25 cellular contexts compared by ENCODE assay signal in genomic region chr4:6605605-6606004, GRCh38. TPM values are rescaled to one million over a fixed set of nuclear protein-coding genes. Genes with fewer than 3 reads are reported as not detected.
A peak's percentile ranks its signal among the peaks of the same experiment; 100 is the strongest.
DNase-seq lines count a peak whose midpoint lies in the region; ATAC-seq, FAIRE-seq and TF ChIP-seq lines count a peak whose summit lies in the region.
"Had no signal": no experiment of that assay in that cellular context is flagged by ENCODE, and none has a peak within 500 bp of the region (broad histone marks: within the 10 kb centered on the region; RNA-seq: fewer than 3 reads in every experiment).

No MANE protein-coding gene starts in this region.

- peaks cover 61% of the 10 kb centered on the region for H3K36me3 ChIP-seq in CD8-positive, alpha-beta T cell (ENCODE audit: insufficient read depth, low read length)

- CTCF ChIA-PET in CD8-positive, alpha-beta T cell (lab: Charles Lee), result no interaction called here

- H3K4me1 ChIP-seq in CD8-positive, alpha-beta T cell (ENCODE audit: insufficient read depth, low read length), result no peaks in the 10 kb centered on the region
- H3K4me1 ChIP-seq: A549 had no signal

- peaks cover 96% of the 10 kb centered on the region for H3K36me3 Mint-ChIP-seq in CD8-positive, alpha-beta T cell
- peaks cover 93% of the 10 kb centered on the region for H3K36me3 Mint-ChIP-seq in activated T-helper 17 cell treated with anti-CD3 and anti-CD28 coated beads, Interleukin-2, amount 50 U/mL, for 72 hours (ENCODE audit: low read depth)
- peaks cover 42% of the 10 kb centered on the region for H3K36me3 Mint-ChIP-seq in progenitor cell of endocrine pancreas (ENCODE audit: insufficient read depth)

- no peak overlapping the region for H3K27ac ChIP-seq in CD8-positive, alpha-beta T cell (ENCODE audit: low read depth, low read length)
- H3K27ac ChIP-seq: 22Rv1; A549; BLaER1 treated with 17β-estradiol and CSF1 and Interleukin-3, amounts not matched to agents 10 nM and 100 nM; C4-2B had no signal

- H3K27ac Mint-ChIP-seq in CD8-positive, alpha-beta T cell, result peak overlapping the region; percentile 57
- H3K27ac Mint-ChIP-seq in activated T-helper 17 cell treated with anti-CD3 and anti-CD28 coated beads, Interleukin-2, amount 50 U/mL, for 72 hours, result peak overlapping the region; percentile 31
- peak overlapping the region; percentile 67 for H3K27ac Mint-ChIP-seq in progenitor cell of endocrine pancreas
- H3K27ac Mint-ChIP-seq: B cell; CD4-positive, alpha-beta T cell had no signal

- no peaks in the 10 kb centered on the region for H3K27me3 ChIP-seq in CD8-positive, alpha-beta T cell (ENCODE audit: insufficient read depth, low read length)
- H3K27me3 ChIP-seq: BLaER1 treated with 17β-estradiol and CSF1 and Interleukin-3, amounts not matched to agents 10 nM and 100 nM had no signal

- TF ChIP-seq CTCF in CD8-positive, alpha-beta T cell (IDR thresholded peaks at IDR 0.05), result no peak
- no peak for TF ChIP-seq CTCF in progenitor cell of endocrine pancreas (IDR thresholded peaks at IDR 0.05; ENCODE audit: unreplicated experiment)

- ATAC-seq in CD8-positive, alpha-beta T cell, result no peak
- ATAC-seq in activated T-helper 17 cell treated with anti-CD3 and anti-CD28 coated beads, Interleukin-2, amount 50 U/mL, for 72 hours (replicated peaks), result no peak
- no peak for ATAC-seq in HG03045 (IDR thresholded peaks at IDR 0.05; ENCODE audit: unreplicated experiment)
- ATAC-seq: A549, GM12878 had no signal

- no peak for DNase-seq in CD8-positive, alpha-beta T cell
- no peak for DNase-seq in progenitor cell of endocrine pancreas (ENCODE audit: low spot score, unreplicated experiment)
- no peak for DNase-seq in NCI-H510A treated with DMSO at 0.1 percent for 48 hours (lab: John Stamatoyannopoulos, UW)
- DNase-seq in GM19239 (ENCODE audit: insufficient read length, low spot score), result no peak
- DNase-seq: AML-193; CD4-positive, alpha-beta T cell; CD8-positive, alpha-beta memory T cell; COR-L47; DMS 273 treated with DMSO at 0.1 percent for 48 hours; DMS153; DMS53; DMS79; DND-41; EL; GDM1 had no signal

- POLR2A ChIA-PET in CD8-positive, alpha-beta T cell (lab: Charles Lee), result no interaction called here

- no peak overlapping the region for H3K4me3 ChIP-seq in CD8-positive, alpha-beta T cell (ENCODE audit: low read depth, low read length)
- H3K4me3 ChIP-seq: A549, GM12878 had no signal

- H3K4me1 Mint-ChIP-seq in CD8-positive, alpha-beta T cell (ENCODE audit: low read depth), result peaks cover 3% of the 10 kb centered on the region
- H3K4me1 Mint-ChIP-seq in activated T-helper 17 cell treated with anti-CD3 and anti-CD28 coated beads, Interleukin-2, amount 50 U/mL, for 72 hours, result no peaks in the 10 kb centered on the region
- no peaks in the 10 kb centered on the region for H3K4me1 Mint-ChIP-seq in progenitor cell of endocrine pancreas (ENCODE audit: low read depth)

- no peaks in the 10 kb centered on the region for H3K27me3 Mint-ChIP-seq in CD8-positive, alpha-beta T cell (ENCODE audit: low read depth)
- H3K27me3 Mint-ChIP-seq in activated T-helper 17 cell treated with anti-CD3 and anti-CD28 coated beads, Interleukin-2, amount 50 U/mL, for 72 hours, result no peaks in the 10 kb centered on the region
- H3K27me3 Mint-ChIP-seq in progenitor cell of endocrine pancreas, result no peaks in the 10 kb centered on the region
- H3K27me3 Mint-ChIP-seq: B cell; CD4-positive, alpha-beta T cell; CD8-positive, alpha-beta memory T cell had no signal

- intact Hi-C loops in CD8-positive, alpha-beta T cell (cut with DNase I, micrococcal nuclease), result no loop called here

- H3K4me3 Mint-ChIP-seq in CD8-positive, alpha-beta T cell, result no peak overlapping the region
- H3K4me3 Mint-ChIP-seq in activated T-helper 17 cell treated with anti-CD3 and anti-CD28 coated beads, Interleukin-2, amount 50 U/mL, for 72 hours, result no peak overlapping the region
- no peak overlapping the region for H3K4me3 Mint-ChIP-seq in progenitor cell of endocrine pancreas (ENCODE audit: low read depth)
- H3K4me3 Mint-ChIP-seq: B cell; CD4-positive, alpha-beta T cell; CD8-positive, alpha-beta memory T cell had no signal

- H3K9me3 ChIP-seq in CD8-positive, alpha-beta T cell (ENCODE audit: low read length), result no peaks in the 10 kb centered on the region
- H3K9me3 ChIP-seq: A549 had no signal

- no peak for FAIRE-seq in GM19239 (lab: Jason Lieb, UNC)
- FAIRE-seq: A549, GM12878, GM12892, GM18507 had no signal

- H3K9me3 Mint-ChIP-seq in CD8-positive, alpha-beta T cell, result peaks cover 3% of the 10 kb centered on the region
- H3K9me3 Mint-ChIP-seq in activated T-helper 17 cell treated with anti-CD3 and anti-CD28 coated beads, Interleukin-2, amount 50 U/mL, for 72 hours, result no peaks in the 10 kb centered on the region
- peaks cover 8% of the 10 kb centered on the region for H3K9me3 Mint-ChIP-seq in progenitor cell of endocrine pancreas (ENCODE audit: low read depth)
- H3K9me3 Mint-ChIP-seq: CD4-positive, alpha-beta T cell had no signal

RNA-seq across cellular contexts. Expression of gene MAN2B2, which starts 30.6 kb away (rescaled TPM):
- 10 to 100 TPM; 26.4 to 26.7 TPM for total RNA-seq in CD8-positive, alpha-beta T cell
- 10 to 100 TPM; 19.5 to 20.3 TPM for total RNA-seq in activated T-helper 17 cell treated with anti-CD3 and anti-CD28 coated beads, Interleukin-2, amount 50 U/mL, for 72 hours
- total RNA-seq in progenitor cell of endocrine pancreas, result 25.4 and 26.2 TPM in 2 replicates

RNA-seq across cellular contexts. Expression of gene MRFAP1, which starts 34.9 kb away (rescaled TPM):
- total RNA-seq in CD8-positive, alpha-beta T cell, result 100 to 1,000 TPM; 177 to 183 TPM
- total RNA-seq in activated T-helper 17 cell treated with anti-CD3 and anti-CD28 coated beads, Interleukin-2, amount 50 U/mL, for 72 hours, result 10 to 100 TPM; 86.7 to 96.7 TPM
- 223 and 225 TPM in 2 replicates for total RNA-seq in progenitor cell of endocrine pancreas
